27 cellular contexts compared by ENCODE assay signal in genomic region chr1:9577423-9577822, GRCh38.
"Had no signal": no experiment of that assay in that cellular context is flagged by ENCODE, and none has a peak within 500 bp of the region (broad histone marks: within the 10 kb centered on the region; RNA-seq: fewer than 3 reads in every experiment).

No MANE protein-coding gene starts in this region.

- H3K27me3 Mint-ChIP-seq: activated CD4-positive, alpha-beta T cell treated with anti-CD3 and anti-CD28 coated beads, Interleukin-2, amount 10 ng/mL, durations not matched to agents 7 days and 5 days; activated CD8-positive, alpha-beta T cell treated with anti-CD3 and anti-CD28 coated beads for 36 hours; activated naive CD4-positive, alpha-beta T cell treated with anti-CD3 and anti-CD28 coated beads, Interleukin-2, amount 10 ng/mL, durations not matched to agents 7 days and 5 days; activated naive CD8-positive, alpha-beta T cell treated with anti-CD3 and anti-CD28 coated beads, Interleukin-2, amount 10 ng/mL, durations not matched to agents 7 days and 5 days; activated T-helper 17 cell treated with anti-CD3 and anti-CD28 coated beads, Interleukin-2, amount 50 U/mL, for 72 hours; brain; dendritic cell treated with granulocyte-macrophage colony-stimulating factor and Interleukin-4, amounts not matched to agents 40 ng/mL and 50 ng/mL, for 4 days had no signal

- H3K9me3 Mint-ChIP-seq: activated CD4-positive, alpha-beta T cell treated with anti-CD3 and anti-CD28 coated beads, Interleukin-2, amount 10 ng/mL, durations not matched to agents 7 days and 5 days; activated CD8-positive, alpha-beta T cell treated with anti-CD3 and anti-CD28 coated beads for 36 hours; activated naive CD4-positive, alpha-beta T cell treated with anti-CD3 and anti-CD28 coated beads, Interleukin-2, amount 10 ng/mL, durations not matched to agents 7 days and 5 days; activated naive CD4-positive, alpha-beta T cell treated with anti-CD3 and anti-CD28 coated beads, Interleukin-2, amount 50 U/mL, for 72 hours; activated naive CD8-positive, alpha-beta T cell treated with anti-CD3 and anti-CD28 coated beads, Interleukin-2, amount 10 ng/mL, durations not matched to agents 7 days and 5 days; activated T-cell treated with anti-CD3 and anti-CD28 coated beads, Interleukin-2, amount 50 U/mL, for 4 hours; activated T-helper 17 cell treated with anti-CD3 and anti-CD28 coated beads, Interleukin-2, amount 50 U/mL, for 72 hours; brain; dendritic cell treated with granulocyte-macrophage colony-stimulating factor and Interleukin-4, amounts not matched to agents 40 ng/mL and 50 ng/mL, for 4 days; endodermal cell had no signal

- ATAC-seq: activated CD8-positive, alpha-beta T cell treated with anti-CD3 and anti-CD28 coated beads for 36 hours; activated naive CD4-positive, alpha-beta T cell treated with anti-CD3 and anti-CD28 coated beads, Interleukin-2, amount 50 U/mL, for 72 hours; activated T-cell treated with anti-CD3 and anti-CD28 coated beads, Interleukin-2, amount 50 U/mL, for 4 hours; activated T-helper 17 cell treated with anti-CD3 and anti-CD28 coated beads, Interleukin-2, amount 50 U/mL, for 72 hours; esophagus mucosa had no signal

- H3K4me1 Mint-ChIP-seq: activated CD4-positive, alpha-beta T cell treated with anti-CD3 and anti-CD28 coated beads, Interleukin-2, amount 10 ng/mL, durations not matched to agents 7 days and 5 days; activated naive CD4-positive, alpha-beta T cell treated with anti-CD3 and anti-CD28 coated beads, Interleukin-2, amount 10 ng/mL, durations not matched to agents 7 days and 5 days; activated naive CD8-positive, alpha-beta T cell treated with anti-CD3 and anti-CD28 coated beads, Interleukin-2, amount 10 ng/mL, durations not matched to agents 7 days and 5 days; activated T-helper 17 cell treated with anti-CD3 and anti-CD28 coated beads, Interleukin-2, amount 50 U/mL, for 72 hours; brain had no signal

- H3K36me3 ChIP-seq: breast epithelium, colonic mucosa had no signal

- H3K27ac ChIP-seq: ascending aorta, breast epithelium, cardiac muscle cell, colonic mucosa, dorsolateral prefrontal cortex had no signal

- DNase-seq: activated CD4-positive, alpha-beta T cell treated with anti-CD3 and anti-CD28 coated beads for 4 hours; activated CD4-positive, alpha-beta T cell treated with anti-CD3 and anti-CD28 coated beads, Interleukin-2, amount 10 ng/mL, durations not matched to agents 7 days and 5 days; activated CD4-positive, alpha-beta T cell treated with anti-CD3 and anti-CD28 coated beads, Interleukin-2, amount 50 U/mL, for 48 hours; activated CD4-positive, CD25-positive, alpha-beta regulatory T cell; activated CD4-positive, CD25-positive, alpha-beta regulatory T cell treated with anti-CD3 and anti-CD28 coated beads, Interleukin-2, amount 50 U/mL, for 72 hours; activated CD8-positive, alpha-beta memory T cell treated with anti-CD3 and anti-CD28 coated beads for 24 hours; activated CD8-positive, alpha-beta T cell treated with anti-CD3 and anti-CD28 coated beads for 36 hours; activated gamma-delta T cell; activated naive CD4-positive, alpha-beta T cell; activated naive CD4-positive, alpha-beta T cell treated with anti-CD3 and anti-CD28 coated beads, Interleukin-2, amount 10 ng/mL, durations not matched to agents 7 days and 5 days; activated naive CD8-positive, alpha-beta T cell treated with anti-CD3 and anti-CD28 coated beads, Interleukin-2, amount 10 ng/mL, durations not matched to agents 7 days and 5 days; activated T-cell treated with anti-CD3 and anti-CD28 coated beads, Interleukin-2, amount 50 U/mL, for 4 hours; central memory CD4-positive, alpha-beta T cell; cerebellar nuclear complex; colonic mucosa; effector memory CD4-positive, alpha-beta T cell; foreskin fibroblast had no signal

- H3K4me3 ChIP-seq: ascending aorta, breast epithelium, cardiac muscle cell, colonic mucosa, dorsolateral prefrontal cortex had no signal

- H3K4me1 ChIP-seq: ascending aorta, breast epithelium, colonic mucosa had no signal

- H3K27me3 ChIP-seq: ascending aorta, breast epithelium, cardiac muscle cell, colonic mucosa, dorsolateral prefrontal cortex had no signal

- H3K36me3 Mint-ChIP-seq: activated naive CD4-positive, alpha-beta T cell treated with anti-CD3 and anti-CD28 coated beads, Interleukin-2, amount 50 U/mL, for 72 hours had no signal

- H3K9me3 ChIP-seq: ascending aorta, breast epithelium, colonic mucosa had no signal

- H3K27ac Mint-ChIP-seq: activated CD4-positive, alpha-beta T cell treated with anti-CD3 and anti-CD28 coated beads, Interleukin-2, amount 10 ng/mL, durations not matched to agents 7 days and 5 days; activated CD8-positive, alpha-beta T cell treated with anti-CD3 and anti-CD28 coated beads for 36 hours; activated naive CD4-positive, alpha-beta T cell treated with anti-CD3 and anti-CD28 coated beads, Interleukin-2, amount 10 ng/mL, durations not matched to agents 7 days and 5 days; activated naive CD8-positive, alpha-beta T cell treated with anti-CD3 and anti-CD28 coated beads, Interleukin-2, amount 10 ng/mL, durations not matched to agents 7 days and 5 days; activated T-helper 17 cell treated with anti-CD3 and anti-CD28 coated beads, Interleukin-2, amount 50 U/mL, for 72 hours; brain; dendritic cell treated with granulocyte-macrophage colony-stimulating factor and Interleukin-4, amounts not matched to agents 40 ng/mL and 50 ng/mL, for 4 days; endodermal cell had no signal

- H3K4me3 Mint-ChIP-seq: activated CD4-positive, alpha-beta T cell treated with anti-CD3 and anti-CD28 coated beads, Interleukin-2, amount 10 ng/mL, durations not matched to agents 7 days and 5 days; activated CD8-positive, alpha-beta T cell treated with anti-CD3 and anti-CD28 coated beads for 36 hours; activated naive CD4-positive, alpha-beta T cell treated with anti-CD3 and anti-CD28 coated beads, Interleukin-2, amount 10 ng/mL, durations not matched to agents 7 days and 5 days; activated naive CD8-positive, alpha-beta T cell treated with anti-CD3 and anti-CD28 coated beads, Interleukin-2, amount 10 ng/mL, durations not matched to agents 7 days and 5 days; activated T-cell treated with anti-CD3 and anti-CD28 coated beads, Interleukin-2, amount 50 U/mL, for 4 hours; activated T-helper 17 cell treated with anti-CD3 and anti-CD28 coated beads, Interleukin-2, amount 50 U/mL, for 72 hours; brain; dendritic cell treated with granulocyte-macrophage colony-stimulating factor and Interleukin-4, amounts not matched to agents 40 ng/mL and 50 ng/mL, for 4 days; endodermal cell had no signal
